In the genomic region with DNA sequence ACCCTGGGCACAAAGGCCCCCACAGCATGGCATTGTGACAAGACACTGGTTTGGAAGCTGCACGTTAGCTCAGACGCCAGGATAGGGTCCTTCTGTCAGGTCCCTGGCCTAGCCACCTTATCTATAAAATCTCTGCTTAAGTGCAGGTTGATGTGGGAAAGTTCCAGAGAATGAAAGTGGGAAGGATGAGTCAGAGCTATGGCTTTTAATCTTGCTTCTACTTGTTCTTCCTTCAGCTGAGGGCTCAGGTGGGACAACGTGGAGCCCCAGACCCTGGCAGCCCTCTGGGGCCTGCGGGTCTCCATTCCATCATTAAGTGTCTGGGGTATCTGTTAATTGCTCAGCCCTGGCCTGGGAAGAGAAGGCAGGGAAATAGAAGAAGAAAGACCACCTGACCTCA, we compare ENCODE assay signal across 30 cellular contexts.
"Had no signal": no experiment of that assay in that cellular context is flagged by ENCODE, and none has a peak within 500 bp of the region (broad histone marks: within the 10 kb centered on the region; RNA-seq: fewer than 3 reads in every experiment).

No MANE protein-coding gene starts in this region.

- H2AFZ ChIP-seq: PC-9 had no signal

- H3K4me2 ChIP-seq: KMS-11, PC-9 had no signal

- H3K4me3 ChIP-seq: body of pancreas, PC-9 had no signal

- H3K27me3 ChIP-seq: body of pancreas had no signal

- H3K9me3 ChIP-seq: body of pancreas had no signal

- DNase-seq: activated CD4-positive, alpha-beta T cell treated with anti-CD3 and anti-CD28 coated beads, Interleukin-2, amount 10 ng/mL, durations not matched to agents 24 days and 14 days; activated CD4-positive, alpha-beta T cell treated with anti-CD3 and anti-CD28 coated beads, Interleukin-2, amount 50 U/mL, for 4 hours; activated CD8-positive, alpha-beta T cell treated with anti-CD3 and anti-CD28 coated beads for 36 hours; activated effector memory CD4-positive, alpha-beta T cell treated with anti-CD3 and anti-CD28 coated beads, Interleukin-2, amount 50 U/mL, for 16 hours; activated naive CD4-positive, alpha-beta T cell; activated naive CD4-positive, alpha-beta T cell treated with anti-CD3 and anti-CD28 coated beads, Interleukin-2, amount 50 U/mL, for 16 hours; activated naive CD8-positive, alpha-beta T cell treated with anti-CD3 and anti-CD28 coated beads for 36 hours; activated T-cell treated with anti-CD3 and anti-CD28 coated beads, Interleukin-2, amount 50 U/mL, for 1 hour; activated T-cell treated with anti-CD3 and anti-CD28 coated beads, Interleukin-2, amount 50 U/mL, for 72 hours; amniotic stem cell; body of pancreas; central memory CD4-positive, alpha-beta T cell; NCI-H1105; NCI-H1417 treated with DMSO at 0.1 percent for 48 hours; NCI-H1930; NCI-H2081 treated with DMSO at 0.1 percent for 48 hours; NCI-H226; NCI-H446 treated with DMSO at 0.1 percent for 48 hours; NCI-H524 treated with DMSO at 0.1 percent for 48 hours; NCI-H748 treated with DMSO at 0.1 percent for 48 hours; NK-92 treated with Interleukin-12 subunit alpha and Interleukin-12 subunit beta, amount 100 ng/mL, for 24 hours; PC-9; SIG-M5; SW 1271; T-helper 1 cell; T-helper 2 cell; T-helper 9 cell; WERI-Rb-1 had no signal

- H3K4me1 ChIP-seq: body of pancreas had no signal

- H3K36me3 ChIP-seq: WERI-Rb-1 had no signal

- H3K9ac ChIP-seq: KMS-11 had no signal

- H3K27ac ChIP-seq: body of pancreas, KMS-11, PC-9, RWPE1, WERI-Rb-1 had no signal
